ENCODE assay signal across 8 cellular contexts in the genomic region with DNA sequence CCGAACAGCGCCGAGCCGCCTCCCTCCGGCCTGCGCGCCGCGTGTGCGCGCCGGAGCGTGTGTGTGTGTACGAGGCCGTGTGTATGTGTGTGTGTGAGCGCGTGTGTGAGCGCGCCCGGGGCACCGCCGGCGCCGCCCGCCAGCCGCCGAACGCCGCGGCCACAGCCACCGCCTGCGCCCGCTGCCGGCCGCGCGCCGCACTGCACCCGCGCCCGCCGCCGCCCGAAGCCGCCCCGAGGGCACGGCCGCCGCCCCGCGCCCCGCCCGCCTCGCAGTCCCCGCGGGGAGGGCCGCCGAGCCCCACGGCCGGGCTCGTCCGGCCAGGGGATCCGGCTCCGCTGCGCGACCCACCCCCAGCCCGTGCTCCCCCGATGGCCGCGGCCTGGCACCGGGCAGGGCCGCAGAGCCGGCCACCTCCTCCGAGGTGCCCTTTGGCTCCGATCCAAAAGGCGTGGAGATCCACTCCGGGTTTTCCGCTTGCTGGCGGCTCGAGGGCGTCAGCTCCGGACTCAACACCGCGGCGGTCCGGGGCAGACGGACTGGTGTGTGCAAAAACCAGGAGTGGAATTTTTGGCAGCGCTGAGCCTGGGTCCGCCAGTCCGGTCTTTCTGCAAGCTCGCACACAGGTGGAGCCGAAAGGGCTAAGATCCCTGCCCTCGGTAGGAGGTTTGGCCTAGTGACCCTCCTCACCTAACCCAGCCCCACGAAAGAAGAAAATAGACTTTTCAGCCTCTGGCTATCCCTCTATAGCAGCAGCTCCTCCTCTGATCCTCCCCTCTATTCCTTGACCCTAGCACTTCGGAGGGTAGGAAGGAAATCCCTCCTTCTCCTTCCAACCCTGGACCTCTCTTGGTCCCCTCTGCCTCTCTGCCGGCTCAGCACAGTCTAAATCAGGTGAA. TPM values are rescaled to one million over a fixed set of nuclear protein-coding genes. Genes with fewer than 3 reads are reported as not detected.
A peak's percentile ranks its signal among the peaks of the same experiment; 100 is the strongest.
DNase-seq lines count a peak whose midpoint lies in the region; ATAC-seq, FAIRE-seq and TF ChIP-seq lines count a peak whose summit lies in the region.

A gene with protein sequence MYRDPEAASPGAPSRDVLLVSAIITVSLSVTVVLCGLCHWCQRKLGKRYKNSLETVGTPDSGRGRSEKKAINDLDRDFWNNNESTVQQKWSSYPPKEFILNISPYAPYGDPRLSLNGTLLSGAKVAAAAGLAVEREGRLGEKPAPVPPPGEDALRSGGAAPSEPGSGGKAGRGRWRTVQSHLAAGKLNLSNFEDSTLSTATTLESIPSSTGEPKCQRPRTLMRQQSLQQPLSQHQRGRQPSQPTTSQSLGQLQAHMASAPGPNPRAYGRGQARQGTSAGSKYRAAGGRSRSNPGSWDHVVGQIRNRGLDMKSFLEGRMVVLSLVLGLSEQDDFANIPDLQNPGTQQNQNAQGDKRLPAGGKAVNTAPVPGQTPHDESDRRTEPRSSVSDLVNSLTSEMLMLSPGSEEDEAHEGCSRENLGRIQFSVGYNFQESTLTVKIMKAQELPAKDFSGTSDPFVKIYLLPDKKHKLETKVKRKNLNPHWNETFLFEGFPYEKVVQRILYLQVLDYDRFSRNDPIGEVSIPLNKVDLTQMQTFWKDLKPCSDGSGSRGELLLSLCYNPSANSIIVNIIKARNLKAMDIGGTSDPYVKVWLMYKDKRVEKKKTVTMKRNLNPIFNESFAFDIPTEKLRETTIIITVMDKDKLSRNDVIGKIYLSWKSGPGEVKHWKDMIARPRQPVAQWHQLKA (minus strand): TSS at position 47 of the 899 bp plus-strand sequence. CDS start 256 bp downstream, outside the sequence.

- peak within 1 kb of the TSS; percentile 32 for H3K4me3 ChIP-seq in WI38 (ENCODE audit: low read depth, low read length)
- H3K4me3 ChIP-seq in bronchial epithelial cell (ENCODE audit: low read depth, low read length): peak within 1 kb of the TSS; percentile 72
- H3K4me3 ChIP-seq in skin epidermis: peak within 1 kb of the TSS; percentile 28 to 52 (median 39)

- peak; percentile 92 for DNase-seq in ACHN
- DNase-seq in NCI-H2196 treated with DMSO at 0.1 percent for 48 hours (lab: John Stamatoyannopoulos, UW; ENCODE audit: unreplicated experiment): peak; percentile 78
- DNase-seq in bronchial epithelial cell (ENCODE audit: low read depth): peak; percentile 80
- peak; percentile 95 for DNase-seq in iPS-NIHi11 (ENCODE audit: low spot score)

- TF ChIP-seq CTCF in WI38 (IDR thresholded peaks at IDR 0.05; ENCODE audit: low read depth, low read length) (no peak), bronchial epithelial cell (IDR thresholded peaks at IDR 0.05; ENCODE audit: insufficient read depth, low read length, severe bottlenecking) (no peak)

- peaks cover 6% of the 10 kb centered on the region for H3K27me3 ChIP-seq in bronchial epithelial cell (ENCODE audit: control insufficient read depth, insufficient read depth, low read length)

- in situ Hi-C loops in ACHN (cut with HindIII; ENCODE audit: low pct_ligation_motif_present, low pct_unique_long_range_greater_than_20kb, low sequenced_read_pairs): no loop called here

- H3K36me3 ChIP-seq in bronchial epithelial cell (ENCODE audit: control insufficient read depth, insufficient read depth, low read length): peaks cover 2% of the 10 kb centered on the region

- ATAC-seq in GM18873 (IDR thresholded peaks at IDR 0.05; ENCODE audit: low FRiP score, unreplicated experiment): peak; percentile 81
- ATAC-seq in HG03159 (IDR thresholded peaks at IDR 0.05; ENCODE audit: unreplicated experiment): peak; percentile 89

- peak; percentile 72 for FAIRE-seq in bronchial epithelial cell (lab: Jason Lieb, UNC)

- peak within 1 kb of the TSS in 11 of 21 experiments; percentile 20 to 80 (median 60) for H3K27ac ChIP-seq in skin epidermis

RNA-seq across cellular contexts. Expression of the gene that starts here (rescaled TPM):
- total RNA-seq in bronchial epithelial cell: 21.1 and 34.4 TPM in 2 replicates

Comparison
In these comparisons a context has a peak if more than half of its experiments do, and no peak if none do; other contexts are left out.
1. Peak in every context shown above with its lines: DNase-seq, ATAC-seq, H3K4me3 ChIP-seq and H3K27ac ChIP-seq.